In genomic region chr12:104463371-104463770, GRCh38 we compare ENCODE assay signal across 13 cellular contexts. TPM values are rescaled to one million over a fixed set of nuclear protein-coding genes. Genes with fewer than 3 reads are reported as not detected.
DNase-seq lines count a peak whose midpoint lies in the region; ATAC-seq and TF ChIP-seq lines count a peak whose summit lies in the region.
"Had no signal": no experiment of that assay in that cellular context is flagged by ENCODE, and none has a peak within 500 bp of the region (broad histone marks: within the 10 kb centered on the region; RNA-seq: fewer than 3 reads in every experiment).

No MANE protein-coding gene starts in this region.

- no peaks in the 10 kb centered on the region for H3K9me2 ChIP-seq in OCI-LY7 (ENCODE audit: insufficient read depth, low read length)

- H3K4me2 ChIP-seq in OCI-LY7 (ENCODE audit: low read length), result peak overlapping the region; percentile 67

- BruUV-seq in OCI-LY7 (replicated peaks; lab: Mats Ljungman, UMichigan), result no TSS peak

- TF ChIP-seq POLR2A in esophagus squamous epithelium (IDR thresholded peaks at IDR 0.05), result no peak

- ATAC-seq in Right ventricle myocardium superior (ENCODE audit: poor library complexity) (no peak), HG03108 (IDR thresholded peaks at IDR 0.05; ENCODE audit: unreplicated experiment) (no peak)
- ATAC-seq: psoas muscle had no signal

- TF ChIP-seq CTCF in right atrium auricular region (IDR thresholded peaks at IDR 0.05), result no peak
- TF ChIP-seq CTCF in OCI-LY7 (conservative IDR thresholded peaks at IDR 0.05; ENCODE audit: low read length), result no peak
- no peak for TF ChIP-seq CTCF in esophagus squamous epithelium (IDR thresholded peaks at IDR 0.05)

- H3K79me2 ChIP-seq in OCI-LY7 (ENCODE audit: insufficient read depth, low read depth, low read length), result peaks cover 98% of the 10 kb centered on the region

- WGBS in esophagus squamous epithelium, 2 donors, result 90 to 100% methylated on average over 1 of the region's 1 CpG

- H2AFZ ChIP-seq in OCI-LY7 (ENCODE audit: low read length), result no peak overlapping the region

- POLR2A ChIA-PET in OCI-LY7 (lab: Charles Lee), result no interaction called here

- H3K4me1 ChIP-seq in right atrium auricular region (peaks cover 0 to 45% of the 10 kb centered on the region in 2 donors), OCI-LY7 (ENCODE audit: insufficient read depth, low read length, poor library complexity, severe bottlenecking) (peaks cover 83% of the 10 kb centered on the region), esophagus squamous epithelium (peaks cover 0 to 51% (median 27%) of the 10 kb centered on the region in 3 donors)

- intact Hi-C loops in Right ventricle myocardium superior (cut with DNase I), result no loop called here
- intact Hi-C loops in OCI-LY7 (cut with micrococcal nuclease; ENCODE audit: unreplicated experiment), result no loop called here
- intact Hi-C loops in esophagus squamous epithelium (cut with DNase I), result no loop called here

- no peak overlapping the region for H3K4me3 ChIP-seq in right atrium auricular region
- peak overlapping the region; percentile 41 for H3K4me3 ChIP-seq in OCI-LY7 (ENCODE audit: low read depth, low read length, poor library complexity, severe bottlenecking)
- H3K4me3 ChIP-seq in esophagus squamous epithelium, result peak overlapping the region in 1 of 4 donors; percentile 21
- H3K4me3 ChIP-seq: ascending aorta, psoas muscle had no signal

- H3K27ac ChIP-seq in right atrium auricular region, result peak overlapping the region; percentile 19 to 33
- peak overlapping the region; percentile 59 for H3K27ac ChIP-seq in OCI-LY7 (ENCODE audit: low read depth, low read length, poor library complexity, severe bottlenecking)
- H3K27ac ChIP-seq in esophagus squamous epithelium, result peak overlapping the region in 3 of 4 donors; percentile 40 to 44 (median 43)
- H3K27ac ChIP-seq: psoas muscle had no signal

- CTCF ChIA-PET in OCI-LY7 (lab: Charles Lee; ENCODE audit: unreplicated experiment), result no interaction called here

- H3K36me3 ChIP-seq in right atrium auricular region, result no peaks in the 10 kb centered on the region
- H3K36me3 ChIP-seq in OCI-LY7 (ENCODE audit: insufficient read depth, low read length), result no peaks in the 10 kb centered on the region; the same call in 1 of the 2 replicates
- no peaks in the 10 kb centered on the region for H3K36me3 ChIP-seq in esophagus squamous epithelium
- H3K36me3 ChIP-seq: ascending aorta had no signal

- H3K9me3 ChIP-seq in right atrium auricular region (no peaks in the 10 kb centered on the region), OCI-LY7 (ENCODE audit: low read length) (no peaks in the 10 kb centered on the region), esophagus squamous epithelium (no peaks in the 10 kb centered on the region)
- H3K9me3 ChIP-seq: ascending aorta, psoas muscle had no signal

- no peak for DNase-seq in right atrium auricular region (ENCODE audit: low spot score)
- DNase-seq in Right ventricle myocardium superior, result no peak
- DNase-seq in OCI-LY7 (ENCODE audit: low spot score), result no peak
- no peak for DNase-seq in esophagus squamous epithelium (lab: John Stamatoyannopoulos, UW)
- DNase-seq in amniotic stem cell (lab: John Stamatoyannopoulos, UW), result no peak
- no peak for DNase-seq in globus pallidus (ENCODE audit: low spot score)
- no peak for DNase-seq in glomerular visceral epithelial cell (ENCODE audit: extremely low spot score)
- DNase-seq: COR-L47; NCI-H1092; NK-92 treated with Interleukin-12 subunit alpha and Interleukin-12 subunit beta, amount 100 ng/mL, for 24 hours; psoas muscle had no signal

- peaks cover 9% of the 10 kb centered on the region; the same call in 1 of the 2 replicates for H4K20me1 ChIP-seq in OCI-LY7 (ENCODE audit: insufficient read depth, low read length)

- no peaks in the 10 kb centered on the region for H3K27me3 ChIP-seq in right atrium auricular region
- H3K27me3 ChIP-seq in esophagus squamous epithelium, result no peaks in the 10 kb centered on the region
- H3K27me3 ChIP-seq: ascending aorta had no signal

RNA-seq across cellular contexts. Expression of gene CHST11, which starts 6.6 kb away (rescaled TPM):
- total RNA-seq in right atrium auricular region (10 to 100 TPM in 1 of 2 donors, 1 to 10 TPM in 1; 7.8 to 11.9 TPM), Right ventricle myocardium superior (3.0 TPM), OCI-LY7 (2022) (15.2 and 16.8 TPM in 2 replicates), esophagus squamous epithelium (10 to 100 TPM in 2 of 4 donors, 1 to 10 TPM in 2; 6.3 to 12.6 (median 10.3) TPM)
- 35.8 and 41.6 TPM in 2 replicates for total RNA-seq in OCI-LY7 (2014; rRNA removed; shearing (Covaris generic))
